In the genomic region with DNA sequence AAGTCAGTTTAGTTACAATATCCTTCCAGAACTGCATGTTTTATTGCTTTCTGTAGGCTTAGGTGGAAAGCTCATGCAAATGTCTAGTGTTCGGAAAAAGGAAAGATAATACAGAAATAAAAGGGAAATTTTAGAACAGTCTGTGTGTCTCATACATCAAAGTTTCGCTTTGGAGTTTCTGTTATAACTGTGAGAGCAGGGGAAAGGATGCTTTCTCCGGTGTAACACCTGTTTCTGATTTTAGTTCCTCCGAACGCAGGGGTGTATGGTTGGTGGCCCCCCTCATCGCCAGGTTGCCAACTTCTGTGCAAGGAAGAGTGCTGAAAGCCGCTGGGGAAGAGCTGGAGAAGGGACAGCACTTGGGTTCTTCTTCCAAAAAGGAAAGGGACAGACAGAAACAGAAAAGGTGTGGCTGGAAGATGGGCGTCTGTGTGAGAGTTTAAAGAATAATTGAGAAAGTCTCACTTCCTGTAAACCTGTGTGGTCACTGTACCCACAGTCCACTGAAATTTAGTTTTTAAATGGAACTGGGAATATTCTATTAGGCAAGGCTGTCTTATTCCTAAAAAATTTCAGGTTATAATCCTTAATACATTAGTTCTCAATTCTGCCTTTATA, we compare ENCODE assay signal across 18 cellular contexts. TPM values are rescaled to one million over a fixed set of nuclear protein-coding genes. Genes with fewer than 3 reads are reported as not detected.
DNase-seq lines count a peak whose midpoint lies in the region; ATAC-seq and TF ChIP-seq lines count a peak whose summit lies in the region.
"Had no signal": no experiment of that assay in that cellular context is flagged by ENCODE, and none has a peak within 500 bp of the region (broad histone marks: within the 10 kb centered on the region; RNA-seq: fewer than 3 reads in every experiment).

No MANE protein-coding gene starts in this region.

- peak overlapping the region; percentile 54 for H2AFZ ChIP-seq in osteoblast (ENCODE audit: low read length)

- DNase-seq in osteoblast (ENCODE audit: insufficient read length, low spot score, missing footprints) (no peak), iPS-NIHi11 (ENCODE audit: low spot score) (no peak), NCI-H774 (lab: John Stamatoyannopoulos, UW) (no peak), endodermal cell (no peak)
- DNase-seq: activated CD4-positive, alpha-beta T cell treated with anti-CD3 and anti-CD28 coated beads for 48 hours; activated effector memory CD4-positive, alpha-beta T cell treated with Interleukin-2 at 50 U/mL for 16 hours; MV-4-11; NCI-H2171 treated with DMSO at 0.1 percent for 48 hours; ovary; Peyer's patch; spleen; T-cell had no signal

- H3K4me1 Mint-ChIP-seq in endodermal cell, result no peaks in the 10 kb centered on the region

- H3K4me2 ChIP-seq in osteoblast (ENCODE audit: insufficient read depth, low read length), result no peak overlapping the region
- H3K4me2 ChIP-seq: BLaER1 treated with 17β-estradiol and CSF1 and Interleukin-3, amounts not matched to agents 10 nM and 100 nM had no signal

- H3K27ac Mint-ChIP-seq in endodermal cell, result no peak overlapping the region
- H3K27ac Mint-ChIP-seq: T-cell had no signal

- H3K27ac ChIP-seq in osteoblast (ENCODE audit: low read depth, low read length) (no peak overlapping the region), endodermal cell (ENCODE audit: low read depth, low read length) (no peak overlapping the region)
- H3K27ac ChIP-seq: BLaER1 treated with 17β-estradiol and CSF1 and Interleukin-3, amounts not matched to agents 10 nM and 100 nM; ovary; Peyer's patch; spleen; suprapubic skin had no signal

- peaks cover 2% of the 10 kb centered on the region for H3K36me3 Mint-ChIP-seq in endodermal cell (ENCODE audit: low read depth)
- H3K36me3 Mint-ChIP-seq: T-cell had no signal

- H3K27me3 Mint-ChIP-seq in endodermal cell (ENCODE audit: insufficient read depth), result no peaks in the 10 kb centered on the region

- H3K9me3 ChIP-seq in osteoblast (ENCODE audit: low read depth, low read length), result no peaks in the 10 kb centered on the region
- H3K9me3 ChIP-seq in endodermal cell (ENCODE audit: control insufficient read depth, low read length), result no peaks in the 10 kb centered on the region
- H3K9me3 ChIP-seq: BLaER1 treated with 17β-estradiol and CSF1 and Interleukin-3, amounts not matched to agents 10 nM and 100 nM; ovary; Peyer's patch; spleen; suprapubic skin had no signal

- no peak overlapping the region for H3K9ac ChIP-seq in endodermal cell (ENCODE audit: extremely low read depth, low read length, poor library complexity, severe bottlenecking)
- H3K9ac ChIP-seq: BLaER1 treated with 17β-estradiol and CSF1 and Interleukin-3, amounts not matched to agents 10 nM and 100 nM had no signal

- H3K4me3 ChIP-seq in osteoblast (ENCODE audit: insufficient read depth, low read length), result no peak overlapping the region
- no peak overlapping the region for H3K4me3 ChIP-seq in endodermal cell (ENCODE audit: low read length)
- H3K4me3 ChIP-seq: BLaER1 treated with 17β-estradiol and CSF1 and Interleukin-3, amounts not matched to agents 10 nM and 100 nM; ovary; Peyer's patch; spleen; suprapubic skin had no signal

- H3K27me3 ChIP-seq in osteoblast (ENCODE audit: insufficient read depth, low read length), result no peaks in the 10 kb centered on the region
- H3K27me3 ChIP-seq in endodermal cell (ENCODE audit: control insufficient read depth, insufficient read depth, low read length, poor library complexity, severe bottlenecking), result no peaks in the 10 kb centered on the region
- H3K27me3 ChIP-seq: BLaER1 treated with 17β-estradiol and CSF1 and Interleukin-3, amounts not matched to agents 10 nM and 100 nM; ovary; Peyer's patch; spleen; suprapubic skin had no signal

- no peaks in the 10 kb centered on the region for H4K20me1 ChIP-seq in osteoblast (ENCODE audit: insufficient read depth, low read length)
- H4K20me1 ChIP-seq: BLaER1 treated with 17β-estradiol and CSF1 and Interleukin-3, amounts not matched to agents 10 nM and 100 nM had no signal

- H3K36me3 ChIP-seq in osteoblast (ENCODE audit: insufficient read depth, low read length) (no peaks in the 10 kb centered on the region), endodermal cell (ENCODE audit: control insufficient read depth, insufficient read depth, low read length) (peaks cover 18% of the 10 kb centered on the region)
- H3K36me3 ChIP-seq: ovary, Peyer's patch, spleen, suprapubic skin had no signal

- H3K4me1 ChIP-seq in osteoblast (ENCODE audit: insufficient read depth, low read length) (peaks cover 5% of the 10 kb centered on the region), endodermal cell (ENCODE audit: control insufficient read depth, insufficient read depth, low read length) (no peaks in the 10 kb centered on the region)
- H3K4me1 ChIP-seq: suprapubic skin had no signal

- ATAC-seq in GM18868 (IDR thresholded peaks at IDR 0.05; ENCODE audit: unreplicated experiment) (peak; percentile 63), GM21619 (IDR thresholded peaks at IDR 0.05; ENCODE audit: unreplicated experiment) (peak; percentile 47), HG03280 (IDR thresholded peaks at IDR 0.05; ENCODE audit: unreplicated experiment) (peak; percentile 46), GM18907 (IDR thresholded peaks at IDR 0.05; ENCODE audit: unreplicated experiment) (no peak)
- ATAC-seq: T-cell had no signal

- H3K79me2 ChIP-seq in osteoblast (ENCODE audit: insufficient read depth, low read length), result no peaks in the 10 kb centered on the region

- no peak for TF ChIP-seq CTCF in osteoblast (IDR thresholded peaks at IDR 0.05; ENCODE audit: extremely low read depth, low read depth, low read length)
- no peak for TF ChIP-seq CTCF in endodermal cell (conservative IDR thresholded peaks at IDR 0.05)

- H3K9me3 Mint-ChIP-seq in endodermal cell, result no peaks in the 10 kb centered on the region
- H3K9me3 Mint-ChIP-seq: T-cell had no signal

- WGBS in endodermal cell (ENCODE audit: insufficient coverage in 1 of 2, insufficient read length in 1 of 2), 2 experiments, result 89 to 100% methylated on average over 5 to 8 of the region's 8 CpGs

- no peak overlapping the region for H3K4me3 Mint-ChIP-seq in endodermal cell
- H3K4me3 Mint-ChIP-seq: T-cell had no signal

RNA-seq across cellular contexts. Expression of a gene that starts 6.7 kb away (rescaled TPM):
- total RNA-seq in osteoblast (not detected in 2 replicates), endodermal cell (not detected)
- not detected for polyA plus RNA-seq in endodermal cell (2013, experiment 1 of 2)
- polyA plus RNA-seq in endodermal cell (2013, experiment 2 of 2), result not detected

RNA-seq across cellular contexts. Expression of a gene that starts 48.5 kb away (rescaled TPM):
- total RNA-seq in osteoblast, result not detected in 2 replicates
- not detected for total RNA-seq in endodermal cell
- not detected for polyA plus RNA-seq in endodermal cell (2013, experiment 1 of 2)
- not detected for polyA plus RNA-seq in endodermal cell (2013, experiment 2 of 2)
- total RNA-seq: T-cell had no signal
